ENCODE assay signal across 1 cellular context in genomic region chr10:43390333-43390732, GRCh38.
TF ChIP-seq lines count a peak whose summit lies in the region.

No MANE protein-coding gene starts in this region.

TF ChIP-seq in HepG2, 621 proteins besides CTCF, POLR2A, EP300 and RAD21:
- TF ChIP-seq ZNF691 (CRISPR knock-in tag; IDR thresholded peaks at IDR 0.05; ENCODE audit: borderline replicate concordance, low read depth) = no peak
- TF ChIP-seq MYNN (CRISPR knock-in tag; IDR thresholded peaks at IDR 0.05; ENCODE audit: low read depth) = no peak
- no peak for TF ChIP-seq ZNF703 (CRISPR knock-in tag; IDR thresholded peaks at IDR 0.05; ENCODE audit: borderline replicate concordance)
- no peak for TF ChIP-seq ZNF264 (CRISPR knock-in tag; IDR thresholded peaks at IDR 0.05)
- no peak for TF ChIP-seq ATF2 (CRISPR knock-in tag; IDR thresholded peaks at IDR 0.05)
- 0 out of 2 replicates have a peak, but pooled peaks have one; percentile 48 for TF ChIP-seq POLR2AphosphoS2 (IDR thresholded peaks at IDR 0.05; ENCODE audit: low read depth, low read length)
- peak; percentile 9 for TF ChIP-seq RBM22 (optimal IDR thresholded peaks at IDR 0.05; ENCODE audit: low read length)
- TF ChIP-seq MBD4 (IDR thresholded peaks at IDR 0.05; ENCODE audit: borderline replicate concordance, low read length) = no peak
- 0 out of 2 replicates have a peak, but pooled peaks have one; percentile 6 for TF ChIP-seq MAX (IDR thresholded peaks at IDR 0.05)
TF ChIP-seq in HepG2: peak in this region for 3.
